ENCODE assay signal across 1 cellular context in the genomic region with DNA sequence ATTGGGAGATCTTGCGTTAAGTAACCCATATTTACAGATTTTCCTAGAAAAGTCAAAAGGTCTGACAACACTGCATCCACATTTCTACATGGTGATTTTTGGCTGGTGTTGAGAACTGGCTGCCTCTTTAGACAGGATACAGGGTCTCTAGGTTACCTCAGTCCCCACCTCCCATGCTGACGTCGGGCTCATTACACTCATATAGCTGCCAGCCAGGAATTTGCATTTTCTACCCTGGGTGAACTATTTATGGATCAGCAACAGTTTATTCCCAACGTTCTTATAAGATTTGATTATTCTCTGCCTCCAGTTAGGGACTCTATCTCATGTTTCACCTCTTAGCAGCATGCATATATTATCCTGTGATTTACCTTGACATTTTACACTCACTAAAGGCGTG.
TF ChIP-seq lines count a peak whose summit lies in the region.

No MANE protein-coding gene starts in this region.

TF ChIP-seq in GM23338, 12 proteins besides CTCF, POLR2A, EP300 and RAD21 (continued from another document):
- TF ChIP-seq, protein P1, sequence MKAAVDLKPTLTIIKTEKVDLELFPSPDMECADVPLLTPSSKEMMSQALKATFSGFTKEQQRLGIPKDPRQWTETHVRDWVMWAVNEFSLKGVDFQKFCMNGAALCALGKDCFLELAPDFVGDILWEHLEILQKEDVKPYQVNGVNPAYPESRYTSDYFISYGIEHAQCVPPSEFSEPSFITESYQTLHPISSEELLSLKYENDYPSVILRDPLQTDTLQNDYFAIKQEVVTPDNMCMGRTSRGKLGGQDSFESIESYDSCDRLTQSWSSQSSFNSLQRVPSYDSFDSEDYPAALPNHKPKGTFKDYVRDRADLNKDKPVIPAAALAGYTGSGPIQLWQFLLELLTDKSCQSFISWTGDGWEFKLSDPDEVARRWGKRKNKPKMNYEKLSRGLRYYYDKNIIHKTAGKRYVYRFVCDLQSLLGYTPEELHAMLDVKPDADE (IDR thresholded peaks at IDR 0.05), result no peak
- TF ChIP-seq STAT1 (IDR thresholded peaks at IDR 0.05; ENCODE audit: unreplicated experiment) (no peak), ZNF331 (CRISPR knock-in tag; IDR thresholded peaks at IDR 0.05; ENCODE audit: low read depth) (no peak), ZNF114 (CRISPR knock-in tag; IDR thresholded peaks at IDR 0.05) (no peak), CREB1 (CRISPR knock-in tag; IDR thresholded peaks at IDR 0.05; ENCODE audit: low read depth) (no peak), EZH2 (IDR thresholded peaks at IDR 0.05; ENCODE audit: low read depth, unreplicated experiment) (no peak), JUNB (IDR thresholded peaks at IDR 0.05; ENCODE audit: unreplicated experiment) (no peak), NANOG (IDR thresholded peaks at IDR 0.05; ENCODE audit: borderline replicate concordance) (no peak), EZH2phosphoT487 (IDR thresholded peaks at IDR 0.05; ENCODE audit: unreplicated experiment) (no peak)
- TF ChIP-seq, protein P2, sequence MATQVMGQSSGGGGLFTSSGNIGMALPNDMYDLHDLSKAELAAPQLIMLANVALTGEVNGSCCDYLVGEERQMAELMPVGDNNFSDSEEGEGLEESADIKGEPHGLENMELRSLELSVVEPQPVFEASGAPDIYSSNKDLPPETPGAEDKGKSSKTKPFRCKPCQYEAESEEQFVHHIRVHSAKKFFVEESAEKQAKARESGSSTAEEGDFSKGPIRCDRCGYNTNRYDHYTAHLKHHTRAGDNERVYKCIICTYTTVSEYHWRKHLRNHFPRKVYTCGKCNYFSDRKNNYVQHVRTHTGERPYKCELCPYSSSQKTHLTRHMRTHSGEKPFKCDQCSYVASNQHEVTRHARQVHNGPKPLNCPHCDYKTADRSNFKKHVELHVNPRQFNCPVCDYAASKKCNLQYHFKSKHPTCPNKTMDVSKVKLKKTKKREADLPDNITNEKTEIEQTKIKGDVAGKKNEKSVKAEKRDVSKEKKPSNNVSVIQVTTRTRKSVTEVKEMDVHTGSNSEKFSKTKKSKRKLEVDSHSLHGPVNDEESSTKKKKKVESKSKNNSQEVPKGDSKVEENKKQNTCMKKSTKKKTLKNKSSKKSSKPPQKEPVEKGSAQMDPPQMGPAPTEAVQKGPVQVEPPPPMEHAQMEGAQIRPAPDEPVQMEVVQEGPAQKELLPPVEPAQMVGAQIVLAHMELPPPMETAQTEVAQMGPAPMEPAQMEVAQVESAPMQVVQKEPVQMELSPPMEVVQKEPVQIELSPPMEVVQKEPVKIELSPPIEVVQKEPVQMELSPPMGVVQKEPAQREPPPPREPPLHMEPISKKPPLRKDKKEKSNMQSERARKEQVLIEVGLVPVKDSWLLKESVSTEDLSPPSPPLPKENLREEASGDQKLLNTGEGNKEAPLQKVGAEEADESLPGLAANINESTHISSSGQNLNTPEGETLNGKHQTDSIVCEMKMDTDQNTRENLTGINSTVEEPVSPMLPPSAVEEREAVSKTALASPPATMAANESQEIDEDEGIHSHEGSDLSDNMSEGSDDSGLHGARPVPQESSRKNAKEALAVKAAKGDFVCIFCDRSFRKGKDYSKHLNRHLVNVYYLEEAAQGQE (IDR thresholded peaks at IDR 0.05; ENCODE audit: unreplicated experiment), result no peak
- TF ChIP-seq, protein P3, sequence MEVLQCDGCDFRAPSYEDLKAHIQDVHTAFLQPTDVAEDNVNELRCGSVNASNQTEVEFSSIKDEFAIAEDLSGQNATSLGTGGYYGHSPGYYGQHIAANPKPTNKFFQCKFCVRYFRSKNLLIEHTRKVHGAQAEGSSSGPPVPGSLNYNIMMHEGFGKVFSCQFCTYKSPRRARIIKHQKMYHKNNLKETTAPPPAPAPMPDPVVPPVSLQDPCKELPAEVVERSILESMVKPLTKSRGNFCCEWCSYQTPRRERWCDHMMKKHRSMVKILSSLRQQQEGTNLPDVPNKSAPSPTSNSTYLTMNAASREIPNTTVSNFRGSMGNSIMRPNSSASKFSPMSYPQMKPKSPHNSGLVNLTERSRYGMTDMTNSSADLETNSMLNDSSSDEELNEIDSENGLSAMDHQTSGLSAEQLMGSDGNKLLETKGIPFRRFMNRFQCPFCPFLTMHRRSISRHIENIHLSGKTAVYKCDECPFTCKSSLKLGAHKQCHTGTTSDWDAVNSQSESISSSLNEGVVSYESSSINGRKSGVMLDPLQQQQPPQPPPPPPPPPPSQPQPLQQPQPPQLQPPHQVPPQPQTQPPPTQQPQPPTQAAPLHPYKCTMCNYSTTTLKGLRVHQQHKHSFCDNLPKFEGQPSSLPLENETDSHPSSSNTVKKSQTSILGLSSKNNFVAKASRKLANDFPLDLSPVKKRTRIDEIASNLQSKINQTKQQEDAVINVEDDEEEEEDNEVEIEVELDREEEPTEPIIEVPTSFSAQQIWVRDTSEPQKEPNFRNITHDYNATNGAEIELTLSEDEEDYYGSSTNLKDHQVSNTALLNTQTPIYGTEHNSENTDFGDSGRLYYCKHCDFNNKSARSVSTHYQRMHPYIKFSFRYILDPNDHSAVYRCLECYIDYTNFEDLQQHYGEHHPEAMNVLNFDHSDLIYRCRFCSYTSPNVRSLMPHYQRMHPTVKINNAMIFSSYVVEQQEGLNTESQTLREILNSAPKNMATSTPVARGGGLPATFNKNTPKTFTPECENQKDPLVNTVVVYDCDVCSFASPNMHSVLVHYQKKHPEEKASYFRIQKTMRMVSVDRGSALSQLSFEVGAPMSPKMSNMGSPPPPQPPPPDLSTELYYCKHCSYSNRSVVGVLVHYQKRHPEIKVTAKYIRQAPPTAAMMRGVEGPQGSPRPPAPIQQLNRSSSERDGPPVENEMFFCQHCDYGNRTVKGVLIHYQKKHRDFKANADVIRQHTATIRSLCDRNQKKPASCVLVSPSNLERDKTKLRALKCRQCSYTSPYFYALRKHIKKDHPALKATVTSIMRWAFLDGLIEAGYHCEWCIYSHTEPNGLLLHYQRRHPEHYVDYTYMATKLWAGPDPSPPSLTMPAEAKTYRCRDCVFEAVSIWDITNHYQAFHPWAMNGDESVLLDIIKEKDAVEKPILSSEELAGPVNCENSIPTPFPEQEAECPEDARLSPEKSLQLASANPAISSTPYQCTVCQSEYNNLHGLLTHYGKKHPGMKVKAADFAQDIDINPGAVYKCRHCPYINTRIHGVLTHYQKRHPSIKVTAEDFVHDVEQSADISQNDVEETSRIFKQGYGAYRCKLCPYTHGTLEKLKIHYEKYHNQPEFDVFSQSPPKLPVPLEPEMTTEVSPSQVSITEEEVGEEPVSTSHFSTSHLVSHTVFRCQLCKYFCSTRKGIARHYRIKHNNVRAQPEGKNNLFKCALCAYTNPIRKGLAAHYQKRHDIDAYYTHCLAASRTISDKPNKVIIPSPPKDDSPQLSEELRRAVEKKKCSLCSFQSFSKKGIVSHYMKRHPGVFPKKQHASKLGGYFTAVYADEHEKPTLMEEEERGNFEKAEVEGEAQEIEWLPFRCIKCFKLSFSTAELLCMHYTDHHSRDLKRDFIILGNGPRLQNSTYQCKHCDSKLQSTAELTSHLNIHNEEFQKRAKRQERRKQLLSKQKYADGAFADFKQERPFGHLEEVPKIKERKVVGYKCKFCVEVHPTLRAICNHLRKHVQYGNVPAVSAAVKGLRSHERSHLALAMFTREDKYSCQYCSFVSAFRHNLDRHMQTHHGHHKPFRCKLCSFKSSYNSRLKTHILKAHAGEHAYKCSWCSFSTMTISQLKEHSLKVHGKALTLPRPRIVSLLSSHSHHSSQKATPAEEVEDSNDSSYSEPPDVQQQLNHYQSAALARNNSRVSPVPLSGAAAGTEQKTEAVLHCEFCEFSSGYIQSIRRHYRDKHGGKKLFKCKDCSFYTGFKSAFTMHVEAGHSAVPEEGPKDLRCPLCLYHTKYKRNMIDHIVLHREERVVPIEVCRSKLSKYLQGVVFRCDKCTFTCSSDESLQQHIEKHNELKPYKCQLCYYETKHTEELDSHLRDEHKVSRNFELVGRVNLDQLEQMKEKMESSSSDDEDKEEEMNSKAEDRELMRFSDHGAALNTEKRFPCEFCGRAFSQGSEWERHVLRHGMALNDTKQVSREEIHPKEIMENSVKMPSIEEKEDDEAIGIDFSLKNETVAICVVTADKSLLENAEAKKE (CRISPR knock-in tag; IDR thresholded peaks at IDR 0.05), result no peak
TF ChIP-seq in GM23338: peak in this region for 0.
